In genomic region chr16:82037666-82038065, GRCh38 we compare ENCODE assay signal across 23 cellular contexts. TPM values are rescaled to one million over a fixed set of nuclear protein-coding genes. Genes with fewer than 3 reads are reported as not detected.
"Had no signal": no experiment of that assay in that cellular context is flagged by ENCODE, and none has a peak within 500 bp of the region (broad histone marks: within the 10 kb centered on the region; RNA-seq: fewer than 3 reads in every experiment).

No MANE protein-coding gene starts in this region.

- ATAC-seq: activated CD8-positive, alpha-beta T cell treated with anti-CD3 and anti-CD28 coated beads for 36 hours; left cardiac atrium; stimulated activated effector memory CD8-positive, alpha-beta T cell treated with anti-CD3 and anti-CD28 coated beads, Interleukin-12 subunit alpha, Interleukin-12 subunit beta, amount 100 ng/mL, for 72 hours had no signal

- H3K9me3 ChIP-seq: esophagus squamous epithelium, right atrium auricular region, stomach had no signal

- H3K4me3 ChIP-seq: coronary artery, esophagus squamous epithelium, lung, right atrium auricular region had no signal

- H3K4me1 ChIP-seq: right atrium auricular region had no signal

- H3K27ac ChIP-seq: coronary artery, right atrium auricular region, skin epidermis had no signal

- DNase-seq: activated CD4-positive, alpha-beta T cell treated with anti-CD3 and anti-CD28 coated beads for 48 hours; activated CD4-positive, CD25-positive, alpha-beta regulatory T cell; activated CD8-positive, alpha-beta T cell treated with anti-CD3 and anti-CD28 coated beads for 36 hours; activated naive CD4-positive, alpha-beta T cell treated with anti-CD3 and anti-CD28 coated beads for 36 hours; activated T-cell treated with anti-CD3 and anti-CD28 coated beads, Interleukin-2, amount 50 U/mL, for 1 hour; anterior cingulate cortex; effector memory CD4-positive, alpha-beta T cell; esophagus squamous epithelium; hippocampal formation; left cardiac atrium; midbrain; stimulated activated CD4-positive, alpha-beta T cell treated with anti-CD3 and anti-CD28 coated beads, Interleukin-15, amount 100 ng/mL, for 24 hours; stimulated activated CD4-positive, alpha-beta T cell treated with anti-CD3 and anti-CD28 coated beads, Interleukin-2, amount 100 ng/mL, for 48 hours; stomach; trophoblast cell had no signal

- H3K27me3 ChIP-seq: esophagus squamous epithelium, right atrium auricular region, stomach had no signal

- H3K36me3 ChIP-seq: esophagus squamous epithelium, right atrium auricular region, stomach had no signal

RNA-seq across cellular contexts. Expression of gene HSD17B2, which starts 2.6 kb away (rescaled TPM):
- total RNA-seq: activated CD8-positive, alpha-beta T cell treated with anti-CD3 and anti-CD28 coated beads for 36 hours; activated naive CD4-positive, alpha-beta T cell treated with anti-CD3 and anti-CD28 coated beads for 36 hours; activated T-helper 2 cell treated with anti-CD3 and anti-CD28 coated beads, Interferon-gamma antibody, Interleukin-2, Interleukin-4, amounts not matched to agents 10 μg/mL and 5 μg/mL and 100 μg/mL, durations not matched to agents 14 hours and 24 hours and 36 hours; left cardiac atrium; osteoblast; right atrium auricular region had no signal
- polyA plus RNA-seq: neural cell had no signal
